In genomic region chr19:33387351-33388230, GRCh38 we compare ENCODE assay signal across 1 cellular context.
TF ChIP-seq lines count a peak whose summit lies in the region.

No MANE protein-coding gene starts in this region.

TF ChIP-seq in WTC11, 78 proteins besides CTCF, POLR2A, EP300 and RAD21 (continued from another document):
- TF ChIP-seq ZNF281 (CRISPR knock-in tag; IDR thresholded peaks at IDR 0.05) (no peak), TEAD1 (CRISPR knock-in tag; IDR thresholded peaks at IDR 0.05) (no peak), NFE2L1 (CRISPR knock-in tag; IDR thresholded peaks at IDR 0.05) (no peak), ESRRA (CRISPR knock-in tag; IDR thresholded peaks at IDR 0.05; ENCODE audit: borderline replicate concordance) (no peak), CREB1 (CRISPR knock-in tag; IDR thresholded peaks at IDR 0.05) (no peak), GABPB1 (CRISPR knock-in tag; IDR thresholded peaks at IDR 0.05) (no peak), ZNF263 (CRISPR knock-in tag; IDR thresholded peaks at IDR 0.05; ENCODE audit: low read depth) (no peak)
- TF ChIP-seq, protein P1, sequence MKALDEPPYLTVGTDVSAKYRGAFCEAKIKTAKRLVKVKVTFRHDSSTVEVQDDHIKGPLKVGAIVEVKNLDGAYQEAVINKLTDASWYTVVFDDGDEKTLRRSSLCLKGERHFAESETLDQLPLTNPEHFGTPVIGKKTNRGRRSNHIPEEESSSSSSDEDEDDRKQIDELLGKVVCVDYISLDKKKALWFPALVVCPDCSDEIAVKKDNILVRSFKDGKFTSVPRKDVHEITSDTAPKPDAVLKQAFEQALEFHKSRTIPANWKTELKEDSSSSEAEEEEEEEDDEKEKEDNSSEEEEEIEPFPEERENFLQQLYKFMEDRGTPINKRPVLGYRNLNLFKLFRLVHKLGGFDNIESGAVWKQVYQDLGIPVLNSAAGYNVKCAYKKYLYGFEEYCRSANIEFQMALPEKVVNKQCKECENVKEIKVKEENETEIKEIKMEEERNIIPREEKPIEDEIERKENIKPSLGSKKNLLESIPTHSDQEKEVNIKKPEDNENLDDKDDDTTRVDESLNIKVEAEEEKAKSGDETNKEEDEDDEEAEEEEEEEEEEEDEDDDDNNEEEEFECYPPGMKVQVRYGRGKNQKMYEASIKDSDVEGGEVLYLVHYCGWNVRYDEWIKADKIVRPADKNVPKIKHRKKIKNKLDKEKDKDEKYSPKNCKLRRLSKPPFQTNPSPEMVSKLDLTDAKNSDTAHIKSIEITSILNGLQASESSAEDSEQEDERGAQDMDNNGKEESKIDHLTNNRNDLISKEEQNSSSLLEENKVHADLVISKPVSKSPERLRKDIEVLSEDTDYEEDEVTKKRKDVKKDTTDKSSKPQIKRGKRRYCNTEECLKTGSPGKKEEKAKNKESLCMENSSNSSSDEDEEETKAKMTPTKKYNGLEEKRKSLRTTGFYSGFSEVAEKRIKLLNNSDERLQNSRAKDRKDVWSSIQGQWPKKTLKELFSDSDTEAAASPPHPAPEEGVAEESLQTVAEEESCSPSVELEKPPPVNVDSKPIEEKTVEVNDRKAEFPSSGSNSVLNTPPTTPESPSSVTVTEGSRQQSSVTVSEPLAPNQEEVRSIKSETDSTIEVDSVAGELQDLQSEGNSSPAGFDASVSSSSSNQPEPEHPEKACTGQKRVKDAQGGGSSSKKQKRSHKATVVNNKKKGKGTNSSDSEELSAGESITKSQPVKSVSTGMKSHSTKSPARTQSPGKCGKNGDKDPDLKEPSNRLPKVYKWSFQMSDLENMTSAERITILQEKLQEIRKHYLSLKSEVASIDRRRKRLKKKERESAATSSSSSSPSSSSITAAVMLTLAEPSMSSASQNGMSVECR (CRISPR knock-in tag; IDR thresholded peaks at IDR 0.05; ENCODE audit: borderline replicate concordance), result no peak
TF ChIP-seq in WTC11: peak in this region for 0.
